Comparison of ENCODE assay signal across 8 cellular contexts in the genomic region with DNA sequence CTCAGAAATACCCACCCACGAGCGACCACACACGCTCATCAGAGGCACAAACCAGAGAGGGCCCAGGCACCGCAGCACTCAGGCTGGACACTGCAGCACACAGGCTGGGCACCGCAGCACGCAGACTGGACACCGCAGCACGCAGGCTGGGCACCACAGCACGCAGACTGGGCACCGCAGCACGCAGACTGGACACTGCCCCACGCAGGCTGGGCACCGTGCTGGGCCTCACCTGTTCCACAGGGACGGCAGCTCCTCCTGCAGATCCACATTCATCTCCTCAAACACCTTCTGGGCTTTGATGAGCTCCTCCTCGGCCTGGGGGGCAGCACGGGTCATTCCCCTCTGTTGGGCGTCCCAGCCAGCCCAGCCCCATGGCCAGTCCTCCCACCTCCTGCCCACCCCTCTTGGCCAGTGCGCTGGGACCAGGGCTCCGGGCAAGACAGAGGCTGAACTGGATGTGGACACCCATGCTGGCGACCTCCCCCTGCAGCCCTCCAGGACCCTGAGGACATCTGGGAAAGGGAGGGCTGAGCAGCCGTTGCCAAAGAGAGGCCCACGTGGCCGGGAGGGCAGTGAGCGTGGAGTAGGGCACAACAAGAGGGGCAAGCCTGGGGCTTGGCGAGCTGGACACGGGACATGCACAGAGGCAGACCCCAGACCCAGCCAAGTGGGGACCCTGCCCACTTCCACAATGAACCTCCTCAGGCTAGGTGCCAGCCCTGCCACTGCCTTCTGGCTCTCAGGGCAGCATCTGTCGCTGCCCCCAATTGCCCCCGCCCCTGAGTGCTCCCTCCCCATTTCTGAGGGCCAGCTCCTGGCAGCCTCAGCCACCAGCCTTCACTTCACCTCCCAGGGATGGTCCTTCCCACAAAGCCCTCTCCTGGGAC. TPM values are rescaled to one million over a fixed set of nuclear protein-coding genes. Genes with fewer than 3 reads are reported as not detected.
DNase-seq lines count a peak whose midpoint lies in the region; TF ChIP-seq lines count a peak whose summit lies in the region.
"Had no signal": no experiment of that assay in that cellular context is flagged by ENCODE, and none has a peak within 500 bp of the region (broad histone marks: within the 10 kb centered on the region; RNA-seq: fewer than 3 reads in every experiment).

No MANE protein-coding gene starts in this region.

- H3K36me3 ChIP-seq in fibroblast of lung (ENCODE audit: control insufficient read depth, insufficient read depth, low read length) (peaks cover 6% of the 10 kb centered on the region), stomach (peaks cover 32 to 59% (median 54%) of the 10 kb centered on the region in 4 donors)
- H3K36me3 ChIP-seq: cardiac muscle cell had no signal

- DNase-seq in HL-60 (ENCODE audit: low read depth in 1 of 2, low spot score in 1 of 2) (no peak), fibroblast of lung (ENCODE audit: low read depth in 2 of 2) (no peak), stomach (no peak), NCI-H146 (lab: John Stamatoyannopoulos, UW) (no peak), ecto neural progenitor cell (ENCODE audit: low spot score) (no peak)
- no peak for DNase-seq in activated CD4-positive, alpha-beta memory T cell treated with anti-CD3 and anti-CD28 coated beads, Interleukin-2, amount 10 ng/mL, durations not matched to agents 7 days and 5 days
- no peak for DNase-seq in activated CD4-positive, alpha-beta T cell treated with anti-CD3 and anti-CD28 coated beads for 1 hour

- no peaks in the 10 kb centered on the region for H4K20me1 ChIP-seq in fibroblast of lung (ENCODE audit: control insufficient read depth, extremely low read depth, insufficient read depth, low read length)

- H3K4me1 ChIP-seq in fibroblast of lung (ENCODE audit: control insufficient read depth, extremely low read depth, insufficient read depth, low read length) = peaks cover 14% of the 10 kb centered on the region
- H3K4me1 ChIP-seq in stomach = peaks cover 25 to 55% (median 36%) of the 10 kb centered on the region in 4 donors

- no peak overlapping the region for H3K4me3 ChIP-seq in HL-60 (replicated peaks; ENCODE audit: insufficient read depth, low read length)
- no peak overlapping the region for H3K4me3 ChIP-seq in fibroblast of lung (replicated peaks in 1 of 4; ENCODE audit: control extremely low read depth in 1 of 4, insufficient read depth in 1 of 4, low read depth in 3 of 4, low read length in 4 of 4)
- H3K4me3 ChIP-seq in stomach = no peak overlapping the region
- H3K4me3 ChIP-seq: cardiac muscle cell had no signal

- TF ChIP-seq EP300 in stomach (IDR thresholded peaks at IDR 0.05) = no peak

- CTCF ChIA-PET in activated CD4-positive, alpha-beta memory T cell treated with anti-CD3 and anti-CD28 coated beads, Interleukin-2, amount 10 ng/mL, durations not matched to agents 7 days and 5 days (lab: Charles Lee) = interaction anchor here (0.7 kb wide), 1 partner anchor 10 kb away, joined by 3 read pairs; no protein-coding TSS in a partner anchor

- no peaks in the 10 kb centered on the region for H3K27me3 Mint-ChIP-seq in activated CD4-positive, alpha-beta memory T cell treated with anti-CD3 and anti-CD28 coated beads, Interleukin-2, amount 10 ng/mL, durations not matched to agents 7 days and 5 days

- POLR2A ChIA-PET in activated CD4-positive, alpha-beta memory T cell treated with anti-CD3 and anti-CD28 coated beads, Interleukin-2, amount 10 ng/mL, durations not matched to agents 7 days and 5 days (lab: Charles Lee) = interaction anchor here (1.1 to 3.1 kb wide), 2 partner anchors 17 to 21 kb away, joined by 6 to 13 read pairs; no protein-coding TSS in a partner anchor

- peak overlapping the region; percentile 43 for H3K9ac ChIP-seq in fibroblast of lung (ENCODE audit: insufficient read depth, low read length)

- no peaks in the 10 kb centered on the region for H3K9me3 Mint-ChIP-seq in activated CD4-positive, alpha-beta memory T cell treated with anti-CD3 and anti-CD28 coated beads, Interleukin-2, amount 10 ng/mL, durations not matched to agents 7 days and 5 days

- H3K27ac Mint-ChIP-seq in activated CD4-positive, alpha-beta memory T cell treated with anti-CD3 and anti-CD28 coated beads, Interleukin-2, amount 10 ng/mL, durations not matched to agents 7 days and 5 days = peak overlapping the region; percentile 69

- H3K27me3 ChIP-seq in HL-60 (ENCODE audit: insufficient read depth, poor library complexity, severe bottlenecking) = no peaks in the 10 kb centered on the region
- no peaks in the 10 kb centered on the region for H3K27me3 ChIP-seq in fibroblast of lung (ENCODE audit: control insufficient read depth, insufficient read depth, low read length)
- no peaks in the 10 kb centered on the region for H3K27me3 ChIP-seq in stomach
- H3K27me3 ChIP-seq: cardiac muscle cell had no signal

- TF ChIP-seq CTCF in HL-60 (IDR thresholded peaks at IDR 0.05; ENCODE audit: insufficient read depth, low read length) = no peak
- TF ChIP-seq CTCF in fibroblast of lung (conservative IDR thresholded peaks at IDR 0.05 in 1 of 2, IDR thresholded peaks at IDR 0.05 in 1 of 2; ENCODE audit: low read depth in 1 of 2, low read length in 2 of 2) = no peak
- TF ChIP-seq CTCF in stomach (IDR thresholded peaks at IDR 0.05) = no peak

- H3K9me3 ChIP-seq in fibroblast of lung (ENCODE audit: control insufficient read depth, insufficient read depth, low read depth, low read length) = no peaks in the 10 kb centered on the region
- H3K9me3 ChIP-seq in stomach = no peaks in the 10 kb centered on the region

- H3K4me1 Mint-ChIP-seq in activated CD4-positive, alpha-beta memory T cell treated with anti-CD3 and anti-CD28 coated beads, Interleukin-2, amount 10 ng/mL, durations not matched to agents 7 days and 5 days = peaks cover 31% of the 10 kb centered on the region

- peaks cover 45% of the 10 kb centered on the region for H3K36me3 Mint-ChIP-seq in activated CD4-positive, alpha-beta memory T cell treated with anti-CD3 and anti-CD28 coated beads, Interleukin-2, amount 10 ng/mL, durations not matched to agents 7 days and 5 days (ENCODE audit: low read depth)

- no peak overlapping the region for H3K4me3 Mint-ChIP-seq in activated CD4-positive, alpha-beta memory T cell treated with anti-CD3 and anti-CD28 coated beads, Interleukin-2, amount 10 ng/mL, durations not matched to agents 7 days and 5 days

- WGBS in stomach, 5 donors = 88 to 95% (median 93%) methylated on average over 24 to 28 of the region's 28 CpGs

- H3K4me2 ChIP-seq in fibroblast of lung (ENCODE audit: extremely low read depth, insufficient read depth, low read length) = peak overlapping the region; percentile 55

- intact Hi-C loops in stomach (cut with DNase I; ENCODE audit: low total_unique reads) = no loop called here

- H3K27ac ChIP-seq in HL-60 (replicated peaks) (peak overlapping the region; percentile 22), fibroblast of lung (ENCODE audit: insufficient read depth, low read length) (peak overlapping the region; percentile 83), stomach (peak overlapping the region; percentile 49 to 82 (median 78))
- H3K27ac ChIP-seq: cardiac muscle cell had no signal

- no peak for TF ChIP-seq POLR2A in stomach (IDR thresholded peaks at IDR 0.05)

- no peak overlapping the region for H2AFZ ChIP-seq in fibroblast of lung (ENCODE audit: low read length)

- H3K79me2 ChIP-seq in fibroblast of lung (ENCODE audit: control insufficient read depth, insufficient read depth, low read length) = no peaks in the 10 kb centered on the region

RNA-seq across cellular contexts. Expression of a gene that starts 43.0 kb away (rescaled TPM):
- 100 to 1,000 TPM; 130 to 131 TPM for total RNA-seq in activated CD4-positive, alpha-beta memory T cell treated with anti-CD3 and anti-CD28 coated beads, Interleukin-2, amount 10 ng/mL, durations not matched to agents 7 days and 5 days
- total RNA-seq in fibroblast of lung = 68.7 and 119 TPM in 2 replicates
- 17.3 and 18.8 TPM in 2 replicates for polyA plus RNA-seq in fibroblast of lung
- 26.5 and 33.6 TPM in 2 replicates for polyA plus RNA-seq in fibroblast of lung (2012)
- 29.7 and 34.4 TPM in 2 replicates for polyA minus RNA-seq in fibroblast of lung (ENCODE audit: low replicate concordance)
- 100 to 1,000 TPM in 1 of 5 donors, 10 to 100 TPM in 4; 39.1 to 175 (median 45.1) TPM for total RNA-seq in stomach
- polyA plus RNA-seq in stomach = 10 to 100 TPM; 47.8 to 49.6 (median 47.8) TPM

Comparison
In these comparisons a context has a peak if more than half of its experiments do, and no peak if none do; other contexts are left out.
1. H3K27ac ChIP-seq: peak in every context shown above with its lines; median percentile 83 in fibroblast of lung; 78 in stomach; 22 in HL-60.